Comparison of ENCODE assay signal across 1 cellular context in genomic region chr12:91108196-91108595, GRCh38.
TF ChIP-seq lines count a peak whose summit lies in the region.

No MANE protein-coding gene starts in this region.

TF ChIP-seq in IMR-90, 13 proteins besides CTCF, POLR2A, EP300 and RAD21:
- TF ChIP-seq CHD1 (IDR thresholded peaks at IDR 0.05; ENCODE audit: low read depth, low read length) (no peak), FOS (IDR thresholded peaks at IDR 0.05; ENCODE audit: low read depth, low read length) (no peak), MAFK (IDR thresholded peaks at IDR 0.05; ENCODE audit: low read depth, low read length) (no peak), SMC3 (IDR thresholded peaks at IDR 0.05; ENCODE audit: low read depth, low read length) (no peak), USF2 (IDR thresholded peaks at IDR 0.05; ENCODE audit: low read depth, low read length) (no peak), CEBPB (IDR thresholded peaks at IDR 0.05; ENCODE audit: low read depth, low read length) (no peak), BHLHE40 (IDR thresholded peaks at IDR 0.05; ENCODE audit: low read depth, low read length) (no peak), MXI1 (IDR thresholded peaks at IDR 0.05; ENCODE audit: borderline replicate concordance, low read depth, low read length) (no peak)
